In the genomic region with DNA sequence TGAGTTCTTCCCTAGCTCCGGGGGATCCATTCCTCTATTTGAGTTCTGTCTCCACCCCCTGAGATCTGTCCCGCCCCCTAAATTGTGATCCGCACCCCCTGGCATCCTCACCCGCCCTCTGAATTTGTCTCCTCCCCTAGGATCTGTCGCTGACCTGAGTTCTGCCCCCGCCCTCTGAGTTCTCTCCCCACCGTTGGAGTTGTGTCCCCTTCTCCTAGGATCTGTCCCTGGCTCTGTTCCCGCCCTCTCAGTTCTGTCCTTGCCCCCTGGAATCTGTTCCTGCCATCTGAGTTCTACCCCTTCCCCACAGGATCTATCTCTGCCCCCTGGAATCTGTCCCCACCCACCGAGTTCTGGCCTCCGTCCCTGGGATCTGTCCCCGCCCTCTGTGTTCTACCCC, we compare ENCODE assay signal across 8 cellular contexts. TPM values are rescaled to one million over a fixed set of nuclear protein-coding genes. Genes with fewer than 3 reads are reported as not detected.
DNase-seq lines count a peak whose midpoint lies in the region; ATAC-seq and TF ChIP-seq lines count a peak whose summit lies in the region.

No MANE protein-coding gene starts in this region.

- no peaks in the 10 kb centered on the region for H3K9me3 Mint-ChIP-seq in activated B cell treated with CpG ODN at 0.5 μM for 24 hours

- no peak overlapping the region for H3K9ac ChIP-seq in iPS-15b (ENCODE audit: low read depth, low read length)

- DNase-seq in stimulated activated CD4-positive, alpha-beta T cell treated with anti-CD3 and anti-CD28 coated beads, Interleukin-1b, Interleukin-23, amount 100 ng/mL, for 48 hours, result peak; percentile 28
- DNase-seq in stimulated activated CD4-positive, alpha-beta T cell treated with anti-CD3 and anti-CD28 coated beads, Interleukin-4, amount 100 ng/mL, for 4 hours, result no peak
- no peak for DNase-seq in activated B cell treated with CpG ODN at 0.5 μM for 24 hours
- DNase-seq in upper lobe of right lung, result no peak
- DNase-seq in NCI-H1105 (lab: John Stamatoyannopoulos, UW), result no peak
- no peak for DNase-seq in SW 1271 (lab: John Stamatoyannopoulos, UW)

- H3K27me3 ChIP-seq in iPS-15b (ENCODE audit: control insufficient read depth, insufficient read depth, low read length) (peaks cover 40% of the 10 kb centered on the region), upper lobe of right lung (peaks cover 41% of the 10 kb centered on the region)

- TF ChIP-seq POLR2A in GM18505 (IDR thresholded peaks at IDR 0.05; ENCODE audit: borderline replicate concordance, extremely low read depth, insufficient read depth, insufficient read length), result no peak

- H3K27me3 Mint-ChIP-seq in activated B cell treated with CpG ODN at 0.5 μM for 24 hours, result peaks cover 46% of the 10 kb centered on the region

- CTCF ChIA-PET in activated B cell treated with CpG ODN at 0.5 μM for 24 hours (lab: Charles Lee), result interaction anchor here (0.6 to 3.3 kb wide), 7 partner anchors 28 to 216 kb away, joined by 4 to 28 read pairs (median 5); no protein-coding TSS in a partner anchor

- ATAC-seq in activated B cell treated with CpG ODN at 0.5 μM for 24 hours (ENCODE audit: low read depth), result no peak
- ATAC-seq in upper lobe of right lung, result no peak
- no peak for ATAC-seq in GM18505 (IDR thresholded peaks at IDR 0.05; ENCODE audit: unreplicated experiment)

- H3K4me3 Mint-ChIP-seq in activated B cell treated with CpG ODN at 0.5 μM for 24 hours, result peak overlapping the region; percentile 86

- peaks cover 14% of the 10 kb centered on the region for H3K36me3 Mint-ChIP-seq in activated B cell treated with CpG ODN at 0.5 μM for 24 hours (ENCODE audit: low read depth)

- no peak overlapping the region for H3K27ac Mint-ChIP-seq in activated B cell treated with CpG ODN at 0.5 μM for 24 hours

- TF ChIP-seq CTCF in activated B cell treated with CpG ODN at 0.5 μM for 24 hours (IDR thresholded peaks at IDR 0.05) (no peak), upper lobe of right lung (IDR thresholded peaks at IDR 0.05) (no peak)

- no peaks in the 10 kb centered on the region for H3K9me3 ChIP-seq in iPS-15b (ENCODE audit: control insufficient read depth, insufficient read depth, low read length)
- no peaks in the 10 kb centered on the region for H3K9me3 ChIP-seq in upper lobe of right lung

- peaks cover 34% of the 10 kb centered on the region for H3K4me1 Mint-ChIP-seq in activated B cell treated with CpG ODN at 0.5 μM for 24 hours

- intact Hi-C loops in activated B cell treated with CpG ODN at 0.5 μM for 24 hours (cut with micrococcal nuclease), result loop anchor here (2.0 kb wide), 1 partner anchor 14 kb away; no protein-coding TSS in a partner anchor
- intact Hi-C loops in upper lobe of right lung (cut with DNase I), result loop anchor here (5.0 to 10.0 kb wide), 2 partner anchors 50 to 218 kb away; no protein-coding TSS in a partner anchor

- H3K27ac ChIP-seq in upper lobe of right lung, result no peak overlapping the region

- POLR2A ChIA-PET in activated B cell treated with CpG ODN at 0.5 μM for 24 hours (lab: Charles Lee), result interaction anchor here (0.6 to 2.5 kb wide), 15 partner anchors 10 to 176 kb away, joined by 3 to 28 read pairs (median 4); a partner anchor contains a TSS

- H3K4me1 ChIP-seq in iPS-15b (ENCODE audit: control insufficient read depth, insufficient read depth, low read length), result no peaks in the 10 kb centered on the region
- peaks cover 4% of the 10 kb centered on the region for H3K4me1 ChIP-seq in upper lobe of right lung

- H3K4me3 ChIP-seq in iPS-15b (ENCODE audit: low read depth, low read length), result peak overlapping the region; percentile 30
- peak overlapping the region; percentile 8 for H3K4me3 ChIP-seq in upper lobe of right lung

- H3K36me3 ChIP-seq in iPS-15b (ENCODE audit: control insufficient read depth, insufficient read depth, low read length) (peaks cover 9% of the 10 kb centered on the region), upper lobe of right lung (peaks cover 9% of the 10 kb centered on the region)

RNA-seq across cellular contexts. Expression of a gene that starts 1.0 kb away (rescaled TPM):
- total RNA-seq in activated B cell treated with CpG ODN at 0.5 μM for 24 hours (0.15 and 0.55 TPM in 2 replicates), upper lobe of right lung (0.69 TPM)

RNA-seq across cellular contexts. Expression of a gene that starts 9.3 kb away (rescaled TPM):
- total RNA-seq in activated B cell treated with CpG ODN at 0.5 μM for 24 hours (110 and 111 TPM in 2 replicates), upper lobe of right lung (64.2 TPM)

RNA-seq across cellular contexts. Expression of a gene that starts 10.7 kb away (rescaled TPM):
- 61.4 and 61.6 TPM in 2 replicates for total RNA-seq in activated B cell treated with CpG ODN at 0.5 μM for 24 hours
- total RNA-seq in upper lobe of right lung, result 32.3 TPM

RNA-seq across cellular contexts. Expression of a gene that starts 17.2 kb away (rescaled TPM):
- total RNA-seq in activated B cell treated with CpG ODN at 0.5 μM for 24 hours (not detected in 2 replicates), upper lobe of right lung (not detected)

RNA-seq across cellular contexts. Expression of a gene that starts 19.1 kb away (rescaled TPM):
- not detected in 2 replicates for total RNA-seq in activated B cell treated with CpG ODN at 0.5 μM for 24 hours
- not detected for total RNA-seq in upper lobe of right lung
